In the genomic region with DNA sequence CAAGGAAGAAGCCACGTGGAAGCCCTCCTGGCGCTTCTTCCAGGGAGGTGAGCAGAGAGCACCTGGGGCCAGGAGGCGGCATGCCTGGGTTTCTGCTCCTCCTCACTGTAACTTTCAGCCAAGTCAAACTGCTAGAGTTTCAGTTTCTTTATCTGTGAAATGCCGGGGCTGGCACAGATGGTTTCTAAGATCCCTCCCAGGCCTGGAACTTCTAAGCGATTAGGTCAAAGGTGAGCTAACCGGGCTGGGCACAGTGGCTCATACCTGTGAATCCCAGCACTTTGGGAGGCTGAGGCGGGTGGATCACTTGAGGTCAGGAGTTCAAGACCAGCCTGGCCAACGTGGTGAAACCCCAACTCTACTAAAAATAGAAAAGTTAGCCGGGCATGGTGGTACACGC, we compare ENCODE assay signal across 7 cellular contexts. TPM values are rescaled to one million over a fixed set of nuclear protein-coding genes. Genes with fewer than 3 reads are reported as not detected.
DNase-seq lines count a peak whose midpoint lies in the region; ATAC-seq, FAIRE-seq and TF ChIP-seq lines count a peak whose summit lies in the region.
"Not testable (repeated sequence)": the region's sequence is repeated elsewhere in the genome, so short reads cannot be mapped to it uniquely, and the experiment has no call there.

No MANE protein-coding gene starts in this region.

- TF ChIP-seq CTCF in spleen (IDR thresholded peaks at IDR 0.05 in 8 of 11, conservative IDR thresholded peaks at IDR 0.05 in 3 of 11), result not testable (repeated sequence)

- peak overlapping the region in 1 of 8 donors; percentile 36 for H3K4me3 ChIP-seq in spleen

- ATAC-seq in GM21723 (IDR thresholded peaks at IDR 0.05; ENCODE audit: unreplicated experiment), result peak; percentile 53

- not testable (repeated sequence) for H3K36me3 ChIP-seq in spleen

- not testable (repeated sequence) for H3K36me3 Mint-ChIP-seq in IgD-negative memory B cell; activated CD4-positive, alpha-beta T cell treated with anti-CD3 and anti-CD28 coated beads, Interleukin-2, amount 10 ng/mL, durations not matched to agents 24 days and 14 days (ENCODE audit: low read depth); activated naive CD4-positive, alpha-beta T cell treated with anti-CD3 and anti-CD28 coated beads, Interleukin-2, amount 50 U/mL, for 24 hours; immature natural killer cell

- peaks cover 22 to 53% (median 46%) of the 10 kb centered on the region in 6 donors for H3K4me1 ChIP-seq in spleen

- not testable (repeated sequence) for DNase-seq in GM18507 (ENCODE audit: extremely low spot score, insufficient read length, low read depth); immature natural killer cell; spleen
- peak; percentile 72 for DNase-seq in activated CD4-positive, alpha-beta T cell treated with anti-CD3 and anti-CD28 coated beads, Interleukin-2, amount 10 ng/mL, durations not matched to agents 24 days and 14 days

- not testable (repeated sequence) for H3K9me3 ChIP-seq in spleen

- intact Hi-C loops in activated CD4-positive, alpha-beta T cell treated with anti-CD3 and anti-CD28 coated beads, Interleukin-2, amount 10 ng/mL, durations not matched to agents 24 days and 14 days (cut with micrococcal nuclease); spleen (cut with DNase I; ENCODE audit: low total_unique reads): not testable (repeated sequence)

- H3K4me3 Mint-ChIP-seq in IgD-negative memory B cell (peak overlapping the region; percentile 64 to 85 (median 74)), immature natural killer cell (peak overlapping the region; percentile 61 to 74 (median 66))
- peak overlapping the region; percentile 77 for H3K4me3 Mint-ChIP-seq in activated CD4-positive, alpha-beta T cell treated with anti-CD3 and anti-CD28 coated beads, Interleukin-2, amount 10 ng/mL, durations not matched to agents 24 days and 14 days
- H3K4me3 Mint-ChIP-seq in activated naive CD4-positive, alpha-beta T cell treated with anti-CD3 and anti-CD28 coated beads, Interleukin-2, amount 50 U/mL, for 24 hours, result peak overlapping the region; percentile 72

- peaks cover 24 to 31% (median 27%) of the 10 kb centered on the region in 3 donors for H3K4me1 Mint-ChIP-seq in IgD-negative memory B cell
- H3K4me1 Mint-ChIP-seq in activated CD4-positive, alpha-beta T cell treated with anti-CD3 and anti-CD28 coated beads, Interleukin-2, amount 10 ng/mL, durations not matched to agents 24 days and 14 days, result peaks cover 34% of the 10 kb centered on the region
- H3K4me1 Mint-ChIP-seq in activated naive CD4-positive, alpha-beta T cell treated with anti-CD3 and anti-CD28 coated beads, Interleukin-2, amount 50 U/mL, for 24 hours, result peaks cover 38% of the 10 kb centered on the region
- H3K4me1 Mint-ChIP-seq in immature natural killer cell, result peaks cover 36 to 44% of the 10 kb centered on the region in 2 donors

- not testable (repeated sequence) for H3K27me3 Mint-ChIP-seq in IgD-negative memory B cell; activated CD4-positive, alpha-beta T cell treated with anti-CD3 and anti-CD28 coated beads, Interleukin-2, amount 10 ng/mL, durations not matched to agents 24 days and 14 days; activated naive CD4-positive, alpha-beta T cell treated with anti-CD3 and anti-CD28 coated beads, Interleukin-2, amount 50 U/mL, for 24 hours
- peaks cover 0 to 12% (median 3%) of the 10 kb centered on the region in 3 donors for H3K27me3 Mint-ChIP-seq in immature natural killer cell (ENCODE audit: low read depth in 3 of 3)

- H3K27me3 ChIP-seq in spleen (replicated peaks in 1 of 7), result peaks cover 0 to 21% (median 0%) of the 10 kb centered on the region in 7 donors

- TF ChIP-seq POLR2A in spleen (IDR thresholded peaks at IDR 0.05), result not testable (repeated sequence)

- peak; percentile 97 for FAIRE-seq in GM18507 (lab: Jason Lieb, UNC)

- H3K27ac Mint-ChIP-seq in IgD-negative memory B cell (peak overlapping the region; percentile 86 to 89 (median 88)), immature natural killer cell (peak overlapping the region; percentile 82 to 94 (median 92))
- peak overlapping the region; percentile 88 for H3K27ac Mint-ChIP-seq in activated CD4-positive, alpha-beta T cell treated with anti-CD3 and anti-CD28 coated beads, Interleukin-2, amount 10 ng/mL, durations not matched to agents 24 days and 14 days
- peak overlapping the region; percentile 82 for H3K27ac Mint-ChIP-seq in activated naive CD4-positive, alpha-beta T cell treated with anti-CD3 and anti-CD28 coated beads, Interleukin-2, amount 50 U/mL, for 24 hours

- not testable (repeated sequence) for H3K9me3 Mint-ChIP-seq in IgD-negative memory B cell; activated CD4-positive, alpha-beta T cell treated with anti-CD3 and anti-CD28 coated beads, Interleukin-2, amount 10 ng/mL, durations not matched to agents 24 days and 14 days; activated naive CD4-positive, alpha-beta T cell treated with anti-CD3 and anti-CD28 coated beads, Interleukin-2, amount 50 U/mL, for 24 hours; immature natural killer cell

- 36 to 62% (median 44%) methylated on average over 6 to 10 of the region's 10 CpGs for WGBS in spleen, 5 donors

- H3K27ac ChIP-seq in spleen, result peak overlapping the region; percentile 42 to 90 (median 76)

RNA-seq across cellular contexts. Expression of a gene that starts 7.8 kb away (rescaled TPM):
- polyA plus RNA-seq in IgD-negative memory B cell, result 7.1 TPM
- total RNA-seq in activated CD4-positive, alpha-beta T cell treated with anti-CD3 and anti-CD28 coated beads, Interleukin-2, amount 10 ng/mL, durations not matched to agents 24 days and 14 days, result 2.4 and 3.8 TPM in 2 replicates
- polyA plus RNA-seq in immature natural killer cell, result 10 to 100 TPM in 1 of 3 donors, 1 to 10 TPM in 2; 4.1 to 17.5 (median 5.2) TPM
- 10 to 100 TPM in 1 of 7 donors, 1 to 10 TPM in 6; 2.0 to 12.2 (median 6.2) TPM for total RNA-seq in spleen
- polyA plus RNA-seq in spleen, result 1 to 10 TPM; 3.3 to 7.4 (median 4.9) TPM

RNA-seq across cellular contexts. Expression of a gene that starts 8.8 kb away (rescaled TPM):
- polyA plus RNA-seq in IgD-negative memory B cell (12.2 TPM), immature natural killer cell (10 to 100 TPM in 1 of 3 donors, 1 to 10 TPM in 2; 1.0 to 14.6 (median 2.9) TPM), spleen (10 to 100 TPM in 2 of 3 donors, 1 to 10 TPM in 1; 9.5 to 22.7 (median 11.4) TPM)
- total RNA-seq in activated CD4-positive, alpha-beta T cell treated with anti-CD3 and anti-CD28 coated beads, Interleukin-2, amount 10 ng/mL, durations not matched to agents 24 days and 14 days, result 107 and 109 TPM in 2 replicates
- 10 to 100 TPM; 50.6 to 86.5 (median 62.1) TPM for total RNA-seq in spleen

RNA-seq across cellular contexts. Expression of a gene that starts 36.0 kb away (rescaled TPM):
- polyA plus RNA-seq in IgD-negative memory B cell (1.2 TPM), immature natural killer cell (1 to 10 TPM in 1 of 3 donors, under 1 TPM in 1, not detected in 1; 0.93 to 3.1 TPM), spleen (10 to 100 TPM; 44.3 to 91.3 (median 47.9) TPM)
- total RNA-seq in activated CD4-positive, alpha-beta T cell treated with anti-CD3 and anti-CD28 coated beads, Interleukin-2, amount 10 ng/mL, durations not matched to agents 24 days and 14 days, result 13.7 and 15.1 TPM in 2 replicates
- 100 to 1,000 TPM in 1 of 7 donors, 10 to 100 TPM in 6; 42.0 to 105 (median 63.6) TPM for total RNA-seq in spleen

RNA-seq across cellular contexts. Expression of a gene that starts 39.3 kb away (rescaled TPM):
- polyA plus RNA-seq in IgD-negative memory B cell, result 110 TPM
- total RNA-seq in activated CD4-positive, alpha-beta T cell treated with anti-CD3 and anti-CD28 coated beads, Interleukin-2, amount 10 ng/mL, durations not matched to agents 24 days and 14 days, result 177 and 192 TPM in 2 replicates
- 10 to 100 TPM; 39.0 to 81.9 (median 46.6) TPM for polyA plus RNA-seq in immature natural killer cell
- 100 to 1,000 TPM in 2 of 7 donors, 10 to 100 TPM in 5; 86.2 to 118 (median 91.1) TPM for total RNA-seq in spleen
- 10 to 100 TPM; 46.4 to 85.2 (median 55.2) TPM for polyA plus RNA-seq in spleen

RNA-seq across cellular contexts. Expression of a gene that starts 45.6 kb away (rescaled TPM):
- 91.4 TPM for polyA plus RNA-seq in IgD-negative memory B cell
- 153 and 168 TPM in 2 replicates for total RNA-seq in activated CD4-positive, alpha-beta T cell treated with anti-CD3 and anti-CD28 coated beads, Interleukin-2, amount 10 ng/mL, durations not matched to agents 24 days and 14 days
- polyA plus RNA-seq in immature natural killer cell, result 100 to 1,000 TPM in 2 of 3 donors, 10 to 100 TPM in 1; 70.6 to 126 (median 104) TPM
- 10 to 100 TPM; 56.4 to 89.1 (median 85.5) TPM for total RNA-seq in spleen
- 100 to 1,000 TPM; 123 to 174 (median 168) TPM for polyA plus RNA-seq in spleen

Comparison
In these comparisons a context has a peak if more than half of its experiments do, and no peak if none do; other contexts are left out.
1. RNA of a gene that starts 36.0 kb away (polyA plus RNA-seq): 44.3 to 91.3 TPM in spleen; 1.2 TPM in IgD-negative memory B cell (single experiment) and 0.93 to 3.1 TPM in immature natural killer cell; every median in the first group is over 10 times any median in the second.
2. Peak in every context shown above with its lines, with median percentiles within 50 percentile points of each other: H3K27ac Mint-ChIP-seq and H3K4me3 Mint-ChIP-seq.